Comparison of ENCODE assay signal across 8 cellular contexts in the genomic region with DNA sequence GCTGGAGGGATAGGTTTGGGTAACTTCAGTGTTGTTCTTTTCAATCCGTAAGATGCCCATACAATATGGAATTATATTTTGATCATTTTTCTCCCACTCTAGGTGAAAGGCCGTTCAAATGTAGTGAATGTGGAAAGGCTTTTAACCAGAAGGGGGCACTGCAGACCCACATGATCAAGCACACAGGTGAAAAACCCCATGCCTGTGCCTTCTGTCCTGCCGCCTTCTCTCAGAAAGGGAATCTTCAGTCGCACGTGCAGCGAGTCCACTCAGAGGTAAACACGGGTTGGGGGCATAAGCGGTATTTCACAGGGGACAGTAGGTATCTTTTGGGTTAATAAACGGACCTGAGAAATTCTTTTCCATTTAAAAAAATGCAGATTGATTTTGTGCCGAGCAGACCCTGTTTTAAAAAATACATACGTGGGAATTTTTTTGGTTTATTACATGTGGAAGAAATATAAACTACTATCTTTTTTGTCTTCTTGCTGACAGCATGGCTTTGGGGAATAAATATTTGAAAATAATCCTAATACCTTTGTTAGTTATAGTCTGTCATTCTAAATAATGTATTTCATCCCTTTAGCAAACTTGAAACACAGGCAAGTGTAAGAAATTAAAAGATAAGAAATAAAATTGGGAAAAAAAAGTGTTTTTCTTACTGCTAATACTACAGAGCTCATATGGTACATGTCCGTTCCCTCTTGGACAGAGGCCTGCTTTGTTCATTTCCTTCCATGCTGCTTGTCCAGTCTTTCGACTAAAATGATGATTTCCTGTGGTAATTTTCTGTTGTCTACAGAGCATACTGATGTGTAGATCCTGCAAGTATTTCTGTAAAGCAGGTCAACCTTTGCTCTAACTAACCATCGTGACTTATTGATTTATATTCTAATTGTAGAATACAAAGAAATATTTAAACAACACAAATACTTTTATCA. TPM values are rescaled to one million over a fixed set of nuclear protein-coding genes. Genes with fewer than 3 reads are reported as not detected.
A peak's percentile ranks its signal among the peaks of the same experiment; 100 is the strongest.
DNase-seq lines count a peak whose midpoint lies in the region; ATAC-seq and TF ChIP-seq lines count a peak whose summit lies in the region.

No MANE protein-coding gene starts in this region.

- BruUV-seq in HCT116 (replicated peaks; lab: Mats Ljungman, UMichigan) = TSS peak; percentile 31

- no peaks in the 10 kb centered on the region for H3K9me3 Mint-ChIP-seq in activated CD4-positive, alpha-beta memory T cell treated with anti-CD3 and anti-CD28 coated beads, Interleukin-2, amount 10 ng/mL, durations not matched to agents 7 days and 5 days

- ATAC-seq in HCT116 = peak; percentile 92
- ATAC-seq in GM18858 (IDR thresholded peaks at IDR 0.05; ENCODE audit: unreplicated experiment) = no peak

- H3K9ac ChIP-seq in HCT116 (ENCODE audit: low read length) = no peak overlapping the region

- H3K4me1 Mint-ChIP-seq in activated CD4-positive, alpha-beta memory T cell treated with anti-CD3 and anti-CD28 coated beads, Interleukin-2, amount 10 ng/mL, durations not matched to agents 7 days and 5 days = peaks cover 17% of the 10 kb centered on the region

- intact Hi-C loops in HCT116 (cut with micrococcal nuclease) = loop anchor here (1.0 to 5.0 kb wide), 3 partner anchors 48 to 108 kb away; no protein-coding TSS in a partner anchor

- H3K4me1 ChIP-seq in HCT116 (ENCODE audit: control insufficient read depth in 1 of 2, insufficient read depth in 2 of 2, low read length in 2 of 2) = 0 out of 4 replicates have a peak, but pooled peaks cover 0 to 3% of the 10 kb centered on the region in 2 experiments

- TF ChIP-seq RAD21 in HCT116 (IDR thresholded peaks at IDR 0.05; ENCODE audit: low read depth) = peak; percentile 67

- H3K36me3 ChIP-seq in HCT116 (ENCODE audit: control insufficient read depth in 1 of 2, insufficient read depth in 2 of 2, low read length in 2 of 2) = 0 out of 4 replicates have a peak, but pooled peaks cover 0 to 4% of the 10 kb centered on the region in 2 experiments

- no peaks in the 10 kb centered on the region for H3K9me3 ChIP-seq in HCT116 (ENCODE audit: control insufficient read depth in 1 of 2, insufficient read depth in 1 of 2, low read depth in 1 of 2, low read length in 2 of 2)

- RAD21 ChIA-PET in HCT116 (lab: Charles Lee; ENCODE audit: low non-redundant PET in 1 of 2, low total read pairs in 2 of 2, uncharacterized antibody in 2 of 2, unreplicated experiment in 2 of 2) = no interaction called here

- CTCF ChIA-PET in HCT116 (lab: Charles Lee) = no interaction called here
- CTCF ChIA-PET in activated CD4-positive, alpha-beta memory T cell treated with anti-CD3 and anti-CD28 coated beads, Interleukin-2, amount 10 ng/mL, durations not matched to agents 7 days and 5 days (lab: Charles Lee) = interaction anchor here (1.3 to 1.7 kb wide), 2 partner anchors 72 to 74 kb away, joined by 4 to 11 read pairs; no protein-coding TSS in a partner anchor

- H2AFZ ChIP-seq in HCT116 (ENCODE audit: low read depth, low read length, poor library complexity, severe bottlenecking) = no peak overlapping the region

- POLR2A ChIA-PET in HCT116 (lab: Charles Lee) = no interaction called here
- POLR2A ChIA-PET in activated CD4-positive, alpha-beta memory T cell treated with anti-CD3 and anti-CD28 coated beads, Interleukin-2, amount 10 ng/mL, durations not matched to agents 7 days and 5 days (lab: Charles Lee) = no interaction called here

- no peaks in the 10 kb centered on the region for H3K79me2 ChIP-seq in HCT116 (ENCODE audit: insufficient read depth, low read length)

- TF ChIP-seq POLR2A in HCT116 (IDR thresholded peaks at IDR 0.05; ENCODE audit: borderline replicate concordance, extremely low read depth, insufficient read depth, insufficient read length) = no peak

- H3K27me3 ChIP-seq in HCT116 (ENCODE audit: insufficient read depth, low read length) = no peaks in the 10 kb centered on the region

- H3K9me2 ChIP-seq in HCT116 (ENCODE audit: insufficient read depth) = no peaks in the 10 kb centered on the region

- H3K27ac ChIP-seq in HCT116 (ENCODE audit: low read depth, low read length) = no peak overlapping the region

- peak overlapping the region; percentile 74 for H3K27ac Mint-ChIP-seq in activated CD4-positive, alpha-beta memory T cell treated with anti-CD3 and anti-CD28 coated beads, Interleukin-2, amount 10 ng/mL, durations not matched to agents 7 days and 5 days

- H4K20me1 ChIP-seq in HCT116 (ENCODE audit: insufficient read depth) = no peaks in the 10 kb centered on the region

- no peak overlapping the region for H3K4me3 Mint-ChIP-seq in activated CD4-positive, alpha-beta memory T cell treated with anti-CD3 and anti-CD28 coated beads, Interleukin-2, amount 10 ng/mL, durations not matched to agents 7 days and 5 days

- TF ChIP-seq CTCF in HCT116 (IDR thresholded peaks at IDR 0.05 in 2 of 3, conservative IDR thresholded peaks at IDR 0.05 in 1 of 3; ENCODE audit: borderline replicate concordance in 1 of 3, insufficient read depth in 1 of 3, low read depth in 2 of 3, low read length in 2 of 3) = peak; percentile 48 to 86 (median 82); a peak in 5 of 6 replicates

- DNase-seq in DMS79 treated with DMSO at 0.1 percent for 48 hours (lab: John Stamatoyannopoulos, UW) (peak; percentile 24), DMS79 (lab: John Stamatoyannopoulos, UW) (no peak), HCT116 (ENCODE audit: low read depth, low spot score) (peak; percentile 28), NCI-H2081 treated with DMSO at 0.1 percent for 48 hours (lab: John Stamatoyannopoulos, UW) (peak; percentile 64), globus pallidus (ENCODE audit: low spot score) (peak; percentile 26), retina (peak; percentile 48)
- DNase-seq in activated CD4-positive, alpha-beta memory T cell treated with anti-CD3 and anti-CD28 coated beads, Interleukin-2, amount 10 ng/mL, durations not matched to agents 7 days and 5 days = peak; percentile 56

- H3K4me3 ChIP-seq in HCT116 (replicated peaks in 1 of 2; ENCODE audit: low read depth in 1 of 2, low read length in 2 of 2) = no peak overlapping the region

- H3K4me2 ChIP-seq in HCT116 (ENCODE audit: low read length) = no peak overlapping the region

- H3K36me3 Mint-ChIP-seq in activated CD4-positive, alpha-beta memory T cell treated with anti-CD3 and anti-CD28 coated beads, Interleukin-2, amount 10 ng/mL, durations not matched to agents 7 days and 5 days (ENCODE audit: low read depth) = peaks cover 28% of the 10 kb centered on the region

- H3K27me3 Mint-ChIP-seq in activated CD4-positive, alpha-beta memory T cell treated with anti-CD3 and anti-CD28 coated beads, Interleukin-2, amount 10 ng/mL, durations not matched to agents 7 days and 5 days = no peaks in the 10 kb centered on the region

TF ChIP-seq in HCT116, 20 proteins besides CTCF, POLR2A, EP300 and RAD21 (continues in another document):
- TF ChIP-seq ATF3 (IDR thresholded peaks at IDR 0.05) (no peak), JUND (IDR thresholded peaks at IDR 0.05) (no peak), ZFX (IDR thresholded peaks at IDR 0.05) (no peak), SIN3A (IDR thresholded peaks at IDR 0.05; ENCODE audit: low read depth) (no peak), EZH2phosphoT487 (IDR thresholded peaks at IDR 0.05; ENCODE audit: borderline replicate concordance) (no peak), CEBPB (IDR thresholded peaks at IDR 0.05; ENCODE audit: low read depth) (no peak), SRF (IDR thresholded peaks at IDR 0.05; ENCODE audit: low read depth) (no peak), CBX3 (IDR thresholded peaks at IDR 0.05; ENCODE audit: low read depth) (no peak), POLR2AphosphoS5 (IDR thresholded peaks at IDR 0.05; ENCODE audit: low read depth, low read length) (no peak), SP1 (IDR thresholded peaks at IDR 0.05; ENCODE audit: low read depth) (no peak), ELF1 (IDR thresholded peaks at IDR 0.05; ENCODE audit: borderline replicate concordance, low read depth) (no peak), EZH2 (IDR thresholded peaks at IDR 0.05) (no peak)
- TF ChIP-seq, protein P1, sequence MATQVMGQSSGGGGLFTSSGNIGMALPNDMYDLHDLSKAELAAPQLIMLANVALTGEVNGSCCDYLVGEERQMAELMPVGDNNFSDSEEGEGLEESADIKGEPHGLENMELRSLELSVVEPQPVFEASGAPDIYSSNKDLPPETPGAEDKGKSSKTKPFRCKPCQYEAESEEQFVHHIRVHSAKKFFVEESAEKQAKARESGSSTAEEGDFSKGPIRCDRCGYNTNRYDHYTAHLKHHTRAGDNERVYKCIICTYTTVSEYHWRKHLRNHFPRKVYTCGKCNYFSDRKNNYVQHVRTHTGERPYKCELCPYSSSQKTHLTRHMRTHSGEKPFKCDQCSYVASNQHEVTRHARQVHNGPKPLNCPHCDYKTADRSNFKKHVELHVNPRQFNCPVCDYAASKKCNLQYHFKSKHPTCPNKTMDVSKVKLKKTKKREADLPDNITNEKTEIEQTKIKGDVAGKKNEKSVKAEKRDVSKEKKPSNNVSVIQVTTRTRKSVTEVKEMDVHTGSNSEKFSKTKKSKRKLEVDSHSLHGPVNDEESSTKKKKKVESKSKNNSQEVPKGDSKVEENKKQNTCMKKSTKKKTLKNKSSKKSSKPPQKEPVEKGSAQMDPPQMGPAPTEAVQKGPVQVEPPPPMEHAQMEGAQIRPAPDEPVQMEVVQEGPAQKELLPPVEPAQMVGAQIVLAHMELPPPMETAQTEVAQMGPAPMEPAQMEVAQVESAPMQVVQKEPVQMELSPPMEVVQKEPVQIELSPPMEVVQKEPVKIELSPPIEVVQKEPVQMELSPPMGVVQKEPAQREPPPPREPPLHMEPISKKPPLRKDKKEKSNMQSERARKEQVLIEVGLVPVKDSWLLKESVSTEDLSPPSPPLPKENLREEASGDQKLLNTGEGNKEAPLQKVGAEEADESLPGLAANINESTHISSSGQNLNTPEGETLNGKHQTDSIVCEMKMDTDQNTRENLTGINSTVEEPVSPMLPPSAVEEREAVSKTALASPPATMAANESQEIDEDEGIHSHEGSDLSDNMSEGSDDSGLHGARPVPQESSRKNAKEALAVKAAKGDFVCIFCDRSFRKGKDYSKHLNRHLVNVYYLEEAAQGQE (IDR thresholded peaks at IDR 0.05; ENCODE audit: low read depth) = no peak

RNA-seq across cellular contexts. Expression of gene ZNF236, which starts 53.3 kb away (rescaled TPM):
- total RNA-seq in HCT116 (2021; ENCODE audit: unreplicated experiment) = 15.0 TPM
- polyA plus RNA-seq in HCT116 (2012) = 4.4 and 9.6 TPM in 2 replicates
- total RNA-seq in activated CD4-positive, alpha-beta memory T cell treated with anti-CD3 and anti-CD28 coated beads, Interleukin-2, amount 10 ng/mL, durations not matched to agents 7 days and 5 days = 10 to 100 TPM; 17.9 to 20.2 TPM
